Comparison of ENCODE assay signal across 8 cellular contexts in genomic region chr11:61752117-61752924, GRCh38. TPM values are rescaled to one million over a fixed set of nuclear protein-coding genes. Genes with fewer than 3 reads are reported as not detected.
A peak's percentile ranks its signal among the peaks of the same experiment; 100 is the strongest.
DNase-seq lines count a peak whose midpoint lies in the region; ATAC-seq and TF ChIP-seq lines count a peak whose summit lies in the region.

TSS of gene MYRF (plus strand) at chr11:61752636. CDS start at chr11:61752745, 109 bp downstream.

- peak; percentile 24 to 39 (median 31) for DNase-seq in CD4-positive, CD25-positive, alpha-beta regulatory T cell
- DNase-seq in T-helper 22 cell (ENCODE audit: low read depth) (peak; percentile 30), astrocyte of the spinal cord (ENCODE audit: low read depth, low spot score) (no peak), HCEC 1CT (no peak)
- peak; percentile 9 to 49 for DNase-seq in stimulated activated CD4-positive, alpha-beta T cell treated with anti-CD3 and anti-CD28 coated beads, Interleukin-12 subunit alpha, Interleukin-12 subunit beta, amount 100 ng/mL, for 24 hours (ENCODE audit: low read depth in 2 of 2)

- H3K4me1 ChIP-seq in CD4-positive, CD25-positive, alpha-beta regulatory T cell (ENCODE audit: control insufficient read depth, insufficient read depth, low read length, poor library complexity, severe bottlenecking): peaks cover 14% of the 10 kb centered on the region
- H3K4me1 ChIP-seq in iPS-15b (ENCODE audit: control insufficient read depth, insufficient read depth, low read length): peaks cover 13% of the 10 kb centered on the region

- no peak within 1 kb of the TSS for H3K27ac ChIP-seq in CD4-positive, CD25-positive, alpha-beta regulatory T cell (ENCODE audit: insufficient read depth, low read length, poor library complexity, severe bottlenecking)

- peaks cover 0 to 5% (median 0%) of the 10 kb centered on the region in 7 donors for H3K9me3 Mint-ChIP-seq in CD4-positive, CD25-positive, alpha-beta regulatory T cell

- H3K27me3 Mint-ChIP-seq in CD4-positive, CD25-positive, alpha-beta regulatory T cell: peaks cover 31% of the 10 kb centered on the region

- no peak within 1 kb of the TSS for H3K4me3 ChIP-seq in CD4-positive, CD25-positive, alpha-beta regulatory T cell (ENCODE audit: low read depth, low read length)
- H3K4me3 ChIP-seq in astrocyte of the spinal cord (ENCODE audit: low read depth, low read length) (peak within 1 kb of the TSS; percentile 51), iPS-15b (ENCODE audit: low read depth, low read length) (peak within 1 kb of the TSS; percentile 53)

- H3K36me3 Mint-ChIP-seq in CD4-positive, CD25-positive, alpha-beta regulatory T cell: peaks cover 3% of the 10 kb centered on the region

- H3K36me3 ChIP-seq in CD4-positive, CD25-positive, alpha-beta regulatory T cell (ENCODE audit: control insufficient read depth, insufficient read depth, low read length): no peaks in the 10 kb centered on the region
- H3K36me3 ChIP-seq in iPS-15b (ENCODE audit: control insufficient read depth, insufficient read depth, low read length): no peaks in the 10 kb centered on the region

- H3K4me1 Mint-ChIP-seq in CD4-positive, CD25-positive, alpha-beta regulatory T cell: peaks cover 0 to 22% (median 8%) of the 10 kb centered on the region in 4 donors

- H3K9ac ChIP-seq in iPS-15b (ENCODE audit: low read depth, low read length): no peak within 1 kb of the TSS

- H3K4me3 Mint-ChIP-seq in CD4-positive, CD25-positive, alpha-beta regulatory T cell: peak within 1 kb of the TSS; percentile 73 to 87 (median 77)

- no peaks in the 10 kb centered on the region for H3K9me3 ChIP-seq in CD4-positive, CD25-positive, alpha-beta regulatory T cell (ENCODE audit: control insufficient read depth in 2 of 2, low read length in 2 of 2)
- no peaks in the 10 kb centered on the region for H3K9me3 ChIP-seq in iPS-15b (ENCODE audit: control insufficient read depth, insufficient read depth, low read length)

- peak; percentile 42 for TF ChIP-seq CTCF in astrocyte of the spinal cord (IDR thresholded peaks at IDR 0.05; ENCODE audit: low read depth, low read length)

- in situ Hi-C loops in astrocyte of the spinal cord (cut with HindIII; ENCODE audit: low sequenced_read_pairs): no loop called here

- H3K27me3 ChIP-seq in CD4-positive, CD25-positive, alpha-beta regulatory T cell (ENCODE audit: control insufficient read depth, insufficient read depth, low read length): peaks cover 9% of the 10 kb centered on the region
- peaks cover 23% of the 10 kb centered on the region for H3K27me3 ChIP-seq in iPS-15b (ENCODE audit: control insufficient read depth, insufficient read depth, low read length)

- peak within 1 kb of the TSS in 1 of 3 donors; percentile 66 for H3K27ac Mint-ChIP-seq in CD4-positive, CD25-positive, alpha-beta regulatory T cell

- ATAC-seq in CD4-positive, CD25-positive, alpha-beta regulatory T cell (ENCODE audit: low read depth in 2 of 2): peak; percentile 67 to 75
- ATAC-seq in HG02798 (IDR thresholded peaks at IDR 0.05; ENCODE audit: poor library complexity, unreplicated experiment) (peak; percentile 47), HG02763 (IDR thresholded peaks at IDR 0.05; ENCODE audit: unreplicated experiment) (no peak)

RNA-seq across cellular contexts. Expression of gene MYRF, which starts in this region (rescaled TPM):
- total RNA-seq in CD4-positive, CD25-positive, alpha-beta regulatory T cell: 0.30 TPM
- under 1 TPM in 2 of 4 donors, not detected in 2; 0.20 to 0.74 TPM for polyA plus RNA-seq in CD4-positive, CD25-positive, alpha-beta regulatory T cell

Comparison
In these comparisons a context has a peak if more than half of its experiments do, and no peak if none do; other contexts are left out.
1. Peak in DNase-seq and ATAC-seq in CD4-positive, CD25-positive, alpha-beta regulatory T cell; RNA of the gene not detected or under 1 TPM.
2. DNase-seq: peak in T-helper 22 cell (single experiment) and stimulated activated CD4-positive, alpha-beta T cell treated with anti-CD3 and anti-CD28 coated beads, Interleukin-12 subunit alpha, Interleukin-12 subunit beta, amount 100 ng/mL, for 24 hours (2 of 2); none in astrocyte of the spinal cord (single experiment) and HCEC 1CT (single experiment).